8 cellular contexts compared by ENCODE assay signal in genomic region chr19:44141191-44142013, GRCh38. TPM values are rescaled to one million over a fixed set of nuclear protein-coding genes. Genes with fewer than 3 reads are reported as not detected.
DNase-seq lines count a peak whose midpoint lies in the region; ATAC-seq, FAIRE-seq and TF ChIP-seq lines count a peak whose summit lies in the region.

ZNF234 (plus strand) TSS chr19:44141554; CDS start chr19:44144633, 3,079 bp downstream.

- 1% methylated on average over 49 to 51 of the region's 51 CpGs for WGBS in pancreas, 2 donors
- under 1% methylated on average over 51 of the region's 51 CpGs for WGBS in thymus

- H3K27ac Mint-ChIP-seq in T-cell = peak within 1 kb of the TSS; percentile 75 to 92
- H3K27ac Mint-ChIP-seq in activated naive CD8-positive, alpha-beta T cell treated with anti-CD3 and anti-CD28 coated beads, Interleukin-2, amount 50 U/mL, for 24 hours = peak within 1 kb of the TSS; percentile 92

- CTCF ChIA-PET in T-cell (lab: Charles Lee) = no interaction called here

- H3K4me3 ChIP-seq in Loucy (ENCODE audit: low read length, poor library complexity, severe bottlenecking) (peak within 1 kb of the TSS; percentile 90), cardiac muscle cell (peak within 1 kb of the TSS; percentile 86), pancreas (peak within 1 kb of the TSS; percentile 57 to 94 (median 83)), thymus (ENCODE audit: low read length) (peak within 1 kb of the TSS; percentile 96)

- H3K4me1 ChIP-seq in Loucy (ENCODE audit: insufficient read depth, low read length, poor library complexity, severe bottlenecking) = peaks cover 16% of the 10 kb centered on the region
- peaks cover 11% of the 10 kb centered on the region for H3K4me1 ChIP-seq in cardiac muscle cell (ENCODE audit: low read depth)
- H3K4me1 ChIP-seq in pancreas = peaks cover 0 to 4% (median 0%) of the 10 kb centered on the region in 3 donors
- peaks cover 12% of the 10 kb centered on the region for H3K4me1 ChIP-seq in thymus (ENCODE audit: control insufficient read depth, insufficient read depth, low read length)

- peak; percentile 49 for DNase-seq in CMK (ENCODE audit: low read depth)
- DNase-seq in T-cell = peak; percentile 17 to 69 (median 51)
- peak; percentile 73 for DNase-seq in activated naive CD8-positive, alpha-beta T cell treated with anti-CD3 and anti-CD28 coated beads, Interleukin-2, amount 50 U/mL, for 24 hours
- DNase-seq in cardiac muscle cell (ENCODE audit: low read depth in 1 of 2, low spot score in 1 of 2) = peak; percentile 89 to 91
- DNase-seq in pancreas = peak; percentile 72 to 86 (median 82)

- H3K4me3 Mint-ChIP-seq in T-cell = peak within 1 kb of the TSS; percentile 95 to 99 (median 96)
- H3K4me3 Mint-ChIP-seq in activated naive CD8-positive, alpha-beta T cell treated with anti-CD3 and anti-CD28 coated beads, Interleukin-2, amount 50 U/mL, for 24 hours = peak within 1 kb of the TSS; percentile 86

- FAIRE-seq in pancreas (lab: Jason Lieb, UNC) = no peak

- H3K36me3 Mint-ChIP-seq in T-cell = peaks cover 26% of the 10 kb centered on the region
- H3K36me3 Mint-ChIP-seq in activated naive CD8-positive, alpha-beta T cell treated with anti-CD3 and anti-CD28 coated beads, Interleukin-2, amount 50 U/mL, for 24 hours (ENCODE audit: low read depth) = peaks cover 34% of the 10 kb centered on the region

- H3F3A ChIP-seq in Loucy (ENCODE audit: low read depth) = no peaks in the 10 kb centered on the region

- peak within 1 kb of the TSS; percentile 99 for H3K4me2 ChIP-seq in Loucy (ENCODE audit: low read depth, low read length, poor library complexity, severe bottlenecking)

- intact Hi-C loops in pancreas (cut with DNase I) = no loop called here

- peak within 1 kb of the TSS; percentile 71 for H3K9ac ChIP-seq in Loucy (ENCODE audit: low read depth, low read length, poor library complexity, severe bottlenecking)

- H3K27ac ChIP-seq in cardiac muscle cell (peak within 1 kb of the TSS; percentile 77), pancreas (peak within 1 kb of the TSS in 2 of 4 donors; percentile 53 to 72), thymus (ENCODE audit: low read depth) (peak within 1 kb of the TSS; percentile 71)

- no peaks in the 10 kb centered on the region for H3K9me3 ChIP-seq in Loucy (ENCODE audit: insufficient read depth, low read depth, low read length)
- no peaks in the 10 kb centered on the region for H3K9me3 ChIP-seq in cardiac muscle cell (ENCODE audit: low read depth)
- no peaks in the 10 kb centered on the region for H3K9me3 ChIP-seq in pancreas
- H3K9me3 ChIP-seq in thymus (ENCODE audit: control insufficient read depth) = no peaks in the 10 kb centered on the region

- TF ChIP-seq CTCF in Loucy (conservative IDR thresholded peaks at IDR 0.05; ENCODE audit: low read length) = no peak
- no peak for TF ChIP-seq CTCF in cardiac muscle cell (IDR thresholded peaks at IDR 0.05; ENCODE audit: low read depth, low read length)
- TF ChIP-seq CTCF in pancreas (IDR thresholded peaks at IDR 0.05) = no peak

- H3K4me1 Mint-ChIP-seq in T-cell = peaks cover 15 to 30% (median 25%) of the 10 kb centered on the region in 3 donors
- peaks cover 20% of the 10 kb centered on the region for H3K4me1 Mint-ChIP-seq in activated naive CD8-positive, alpha-beta T cell treated with anti-CD3 and anti-CD28 coated beads, Interleukin-2, amount 50 U/mL, for 24 hours

- H3K36me3 ChIP-seq in Loucy (ENCODE audit: insufficient read depth, low read length) = no peaks in the 10 kb centered on the region
- peaks cover 11% of the 10 kb centered on the region for H3K36me3 ChIP-seq in cardiac muscle cell
- peaks cover 0 to 9% (median 0%) of the 10 kb centered on the region in 3 donors for H3K36me3 ChIP-seq in pancreas
- peaks cover 6% of the 10 kb centered on the region for H3K36me3 ChIP-seq in thymus (ENCODE audit: control insufficient read depth, insufficient read depth)

- ATAC-seq in GM21447 (IDR thresholded peaks at IDR 0.05; ENCODE audit: unreplicated experiment) (peak; percentile 86), T-cell (replicated peaks in 1 of 4) (peak; percentile 87 to 96 (median 94)), pancreas (peak; percentile 98 to 99 (median 99))
- peak; percentile 81 for ATAC-seq in activated naive CD8-positive, alpha-beta T cell treated with anti-CD3 and anti-CD28 coated beads, Interleukin-2, amount 50 U/mL, for 24 hours

- no peaks in the 10 kb centered on the region for H4K20me1 ChIP-seq in Loucy (ENCODE audit: insufficient read depth, low read length, poor library complexity, severe bottlenecking)

- peak within 1 kb of the TSS; percentile 98 for H2AFZ ChIP-seq in Loucy (ENCODE audit: low read length)

- no peaks in the 10 kb centered on the region for H3K27me3 Mint-ChIP-seq in T-cell
- H3K27me3 Mint-ChIP-seq in activated naive CD8-positive, alpha-beta T cell treated with anti-CD3 and anti-CD28 coated beads, Interleukin-2, amount 50 U/mL, for 24 hours = no peaks in the 10 kb centered on the region

- peaks cover 2 to 18% (median 3%) of the 10 kb centered on the region in 3 donors for H3K9me3 Mint-ChIP-seq in T-cell
- peaks cover 19% of the 10 kb centered on the region for H3K9me3 Mint-ChIP-seq in activated naive CD8-positive, alpha-beta T cell treated with anti-CD3 and anti-CD28 coated beads, Interleukin-2, amount 50 U/mL, for 24 hours

- H3K27me3 ChIP-seq in Loucy (ENCODE audit: insufficient read depth, low read length, poor library complexity, severe bottlenecking) = no peaks in the 10 kb centered on the region
- H3K27me3 ChIP-seq in cardiac muscle cell = no peaks in the 10 kb centered on the region
- H3K27me3 ChIP-seq in pancreas = no peaks in the 10 kb centered on the region
- H3K27me3 ChIP-seq in thymus (ENCODE audit: control insufficient read depth, insufficient read depth) = no peaks in the 10 kb centered on the region

- peaks cover 12% of the 10 kb centered on the region for H3K79me2 ChIP-seq in Loucy (ENCODE audit: insufficient read depth, low read length)

- POLR2A ChIA-PET in T-cell (lab: Charles Lee) = no interaction called here

- H3K9me2 ChIP-seq in Loucy (replicated peaks; ENCODE audit: low read depth, low read length) = no peaks in the 10 kb centered on the region

RNA-seq across cellular contexts. Expression of gene ZNF234, which starts in this region (rescaled TPM):
- total RNA-seq in T-cell (10 to 100 TPM in 3 of 5 donors, 1 to 10 TPM in 2; 3.3 to 21.5 (median 18.6) TPM), cardiac muscle cell (6.0 and 16.4 TPM in 2 replicates), pancreas (1 to 10 TPM; 2.0 to 7.2 (median 4.1) TPM)
- polyA plus RNA-seq in cardiac muscle cell (8.1 and 9.2 TPM in 2 replicates), pancreas (1 to 10 TPM; 2.2 to 2.9 TPM), thymus (4.5 TPM)
